Comparison of ENCODE assay signal across 1 cellular context in genomic region chr11:20289732-20290131, GRCh38.
TF ChIP-seq lines count a peak whose summit lies in the region.

No MANE protein-coding gene starts in this region.

TF ChIP-seq in GM12878, 131 proteins besides CTCF, POLR2A, EP300 and RAD21 (continued from another document):
- no peak for TF ChIP-seq CUX1 (IDR thresholded peaks at IDR 0.05; ENCODE audit: insufficient replicate concordance, low read depth, low read length)
- TF ChIP-seq KAT2A (conservative IDR thresholded peaks at IDR 0.05; ENCODE audit: control insufficient read depth, low read depth, low read length) = no peak
- TF ChIP-seq ASH2L (IDR thresholded peaks at IDR 0.05; ENCODE audit: borderline replicate concordance, low read depth) = no peak
- TF ChIP-seq USF1 (IDR thresholded peaks at IDR 0.05; ENCODE audit: borderline replicate concordance, extremely low read length, insufficient read depth, low read depth, low read length) = no peak
- no peak for TF ChIP-seq WRNIP1 (IDR thresholded peaks at IDR 0.05; ENCODE audit: borderline replicate concordance, low read depth, low read length)
- TF ChIP-seq ZNF217 (IDR thresholded peaks at IDR 0.05) = no peak
- TF ChIP-seq BACH1 (IDR thresholded peaks at IDR 0.05; ENCODE audit: borderline replicate concordance) = no peak
- no peak for TF ChIP-seq HSF1 (IDR thresholded peaks at IDR 0.05; ENCODE audit: low read depth, low read length)
- no peak for TF ChIP-seq YBX1 (IDR thresholded peaks at IDR 0.05)
- no peak for TF ChIP-seq BHLHE40 (IDR thresholded peaks at IDR 0.05; ENCODE audit: borderline replicate concordance in 1 of 2, low read depth in 2 of 2, low read length in 1 of 2)
- TF ChIP-seq TARDBP (IDR thresholded peaks at IDR 0.05; ENCODE audit: borderline replicate concordance) = no peak
- no peak for TF ChIP-seq FOS (IDR thresholded peaks at IDR 0.05; ENCODE audit: borderline replicate concordance, extremely low read depth, insufficient read length)
